ENCODE assay signal across 8 cellular contexts in the genomic region with DNA sequence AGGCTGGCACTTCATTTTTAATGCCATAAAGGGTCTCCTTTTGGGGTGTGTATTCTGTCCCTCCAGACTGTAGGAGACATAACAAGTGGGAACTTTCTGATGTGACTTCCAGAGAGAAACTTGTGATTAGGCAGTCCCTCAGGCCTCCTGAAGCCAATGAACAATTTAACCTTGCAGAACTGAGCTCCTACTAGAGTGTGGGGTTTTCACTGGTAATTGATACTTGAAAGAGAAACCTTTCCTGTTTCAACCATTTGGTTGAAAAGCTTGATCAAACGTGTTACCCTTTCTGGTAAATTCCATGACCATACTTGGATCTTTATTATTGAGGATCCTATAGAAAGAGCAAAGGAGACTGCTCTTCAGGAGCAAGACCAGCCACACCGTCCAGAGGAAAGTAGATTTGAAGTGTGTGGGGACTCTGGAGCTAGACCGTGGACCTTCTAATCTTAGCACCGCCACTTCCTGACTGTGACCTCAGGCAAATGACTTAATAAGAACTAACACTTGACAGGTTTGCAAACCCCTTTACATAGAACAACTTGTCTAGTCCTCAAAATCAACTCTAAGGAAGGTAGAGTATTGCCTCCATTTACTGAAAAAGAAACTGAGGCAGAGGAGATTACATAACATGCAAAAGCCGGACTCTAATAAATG.
A peak's percentile ranks its signal among the peaks of the same experiment; 100 is the strongest.
DNase-seq lines count a peak whose midpoint lies in the region; ATAC-seq and TF ChIP-seq lines count a peak whose summit lies in the region.
"Not testable (repeated sequence)": the region's sequence is repeated elsewhere in the genome, so short reads cannot be mapped to it uniquely, and the experiment has no call there.

No MANE protein-coding gene starts in this region.

- not testable (repeated sequence) for H3K4me3 ChIP-seq in BLaER1 treated with 17β-estradiol and CSF1 and Interleukin-3, amounts not matched to agents 10 nM and 100 nM; NB4 (ENCODE audit: low read depth, low read length)

- peak; percentile 9 for DNase-seq in NB4 (ENCODE audit: low read depth)

- ATAC-seq in GM18861 (IDR thresholded peaks at IDR 0.05; ENCODE audit: unreplicated experiment) (peak; percentile 84), GM19395 (IDR thresholded peaks at IDR 0.05; ENCODE audit: unreplicated experiment) (peak; percentile 94), GM21529 (IDR thresholded peaks at IDR 0.05; ENCODE audit: unreplicated experiment) (peak; percentile 84), HG02763 (IDR thresholded peaks at IDR 0.05; ENCODE audit: unreplicated experiment) (peak; percentile 92), HG03064 (IDR thresholded peaks at IDR 0.05; ENCODE audit: low read depth, unreplicated experiment) (peak; percentile 85), HG03439 (IDR thresholded peaks at IDR 0.05; ENCODE audit: unreplicated experiment) (peak; percentile 79)

- TF ChIP-seq CTCF in NB4 (IDR thresholded peaks at IDR 0.05; ENCODE audit: low read depth, low read length) = not testable (repeated sequence)

- H4K20me1 ChIP-seq in BLaER1 treated with 17β-estradiol and CSF1 and Interleukin-3, amounts not matched to agents 10 nM and 100 nM = not testable (repeated sequence)

- not testable (repeated sequence) for H3K36me3 ChIP-seq in BLaER1 treated with 17β-estradiol and CSF1 and Interleukin-3, amounts not matched to agents 10 nM and 100 nM

- H3K9ac ChIP-seq in BLaER1 treated with 17β-estradiol and CSF1 and Interleukin-3, amounts not matched to agents 10 nM and 100 nM = not testable (repeated sequence)

- peaks cover 6 to 18% (median 15%) of the 10 kb centered on the region in 10 experiments; a peak in 18 of 20 replicates for H3K4me1 ChIP-seq in BLaER1 treated with 17β-estradiol and CSF1 and Interleukin-3, amounts not matched to agents 10 nM and 100 nM

- not testable (repeated sequence) for H3K27me3 ChIP-seq in BLaER1 treated with 17β-estradiol and CSF1 and Interleukin-3, amounts not matched to agents 10 nM and 100 nM

- H3K27ac ChIP-seq in BLaER1 treated with 17β-estradiol and CSF1 and Interleukin-3, amounts not matched to agents 10 nM and 100 nM = peak overlapping the region in 2 of 11 experiments; percentile 0 to 45; a peak in 3 of 22 replicates

- TF ChIP-seq POLR2A in NB4 (IDR thresholded peaks at IDR 0.05; ENCODE audit: extremely low read depth, insufficient read length) = not testable (repeated sequence)

- H3K9me3 ChIP-seq in BLaER1 treated with 17β-estradiol and CSF1 and Interleukin-3, amounts not matched to agents 10 nM and 100 nM (replicated peaks in 1 of 11) = not testable (repeated sequence)

- H3K4me2 ChIP-seq in BLaER1 treated with 17β-estradiol and CSF1 and Interleukin-3, amounts not matched to agents 10 nM and 100 nM = peak overlapping the region; percentile 27 to 77 (median 65)
